In the genomic region with DNA sequence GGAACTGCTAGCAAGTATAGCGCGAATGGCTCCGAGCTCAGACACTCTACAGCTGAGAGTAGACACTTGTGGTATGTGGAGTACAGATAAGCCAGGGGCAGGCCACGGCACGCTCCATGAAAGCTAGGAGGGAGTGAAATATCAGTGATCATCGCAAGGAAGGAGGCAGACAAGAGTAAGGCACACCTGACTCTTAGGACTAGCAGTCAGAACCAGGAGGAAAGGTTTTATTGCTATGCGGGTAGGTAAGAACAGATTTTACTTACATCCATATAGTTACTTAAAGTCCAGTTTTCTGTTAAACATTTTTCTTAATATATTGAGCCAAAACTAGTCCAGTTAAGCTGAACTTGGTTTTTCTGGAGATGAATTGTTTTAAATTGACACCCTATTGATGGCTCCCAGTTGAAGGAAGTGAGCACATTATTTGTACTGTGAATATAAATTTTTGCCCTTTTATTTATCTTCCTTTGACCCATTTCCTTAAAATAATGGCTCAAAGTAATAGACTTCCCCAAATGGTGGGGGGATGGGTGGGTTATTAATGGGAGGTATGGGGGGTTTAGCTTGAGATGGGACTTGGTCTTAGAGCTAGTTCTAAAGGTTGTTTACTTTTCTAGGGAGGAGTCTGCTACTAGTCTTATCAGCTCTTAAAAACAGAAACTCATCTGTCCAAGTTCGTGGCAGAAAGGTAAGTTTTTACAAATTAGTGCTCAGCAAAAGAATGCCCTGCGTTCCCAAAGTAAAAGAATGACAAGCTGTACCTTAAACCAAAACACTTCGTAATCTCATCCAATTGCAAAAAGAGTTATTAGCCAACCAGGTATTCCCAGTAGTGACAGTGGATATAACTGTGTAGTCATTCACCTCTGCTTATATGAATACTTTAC, we compare ENCODE assay signal across 1 cellular context.
TF ChIP-seq lines count a peak whose summit lies in the region.

No MANE protein-coding gene starts in this region.

TF ChIP-seq in SK-N-SH treated with all-trans-retinoic acid at 6 μM for 48 hours, 23 proteins besides CTCF, POLR2A, EP300 and RAD21 (continued from another document):
- TF ChIP-seq ESRRG (CRISPR knock-in tag; IDR thresholded peaks at IDR 0.05): no peak
- TF ChIP-seq ZNF8 (CRISPR knock-in tag; IDR thresholded peaks at IDR 0.05): no peak
- TF ChIP-seq TCF4 (CRISPR knock-in tag; IDR thresholded peaks at IDR 0.05; ENCODE audit: borderline replicate concordance): no peak
- TF ChIP-seq ZNF70 (CRISPR knock-in tag; IDR thresholded peaks at IDR 0.05): 0 out of 2 replicates have a peak, but pooled peaks have one; percentile 16
- TF ChIP-seq PPARA (CRISPR knock-in tag; IDR thresholded peaks at IDR 0.05; ENCODE audit: borderline replicate concordance): no peak
- peak; percentile 53 for TF ChIP-seq CSRNP3 (CRISPR knock-in tag; IDR thresholded peaks at IDR 0.05)
TF ChIP-seq in SK-N-SH treated with all-trans-retinoic acid at 6 μM for 48 hours: peak in this region for 4.
